In genomic region chr7:129017933-129018538, GRCh38 we compare ENCODE assay signal across 1 cellular context.
TF ChIP-seq lines count a peak whose summit lies in the region.

No MANE protein-coding gene starts in this region.

TF ChIP-seq in GM23338, 12 proteins besides CTCF, POLR2A, EP300 and RAD21 (continued from another document):
- TF ChIP-seq ZNF462 (CRISPR knock-in tag; IDR thresholded peaks at IDR 0.05) (no peak), NANOG (IDR thresholded peaks at IDR 0.05; ENCODE audit: borderline replicate concordance) (no peak), POLR2AphosphoS5 (IDR thresholded peaks at IDR 0.05; ENCODE audit: low read depth) (no peak), ETS1 (IDR thresholded peaks at IDR 0.05) (no peak), JUNB (IDR thresholded peaks at IDR 0.05; ENCODE audit: unreplicated experiment) (no peak), ZNF331 (CRISPR knock-in tag; IDR thresholded peaks at IDR 0.05; ENCODE audit: low read depth) (no peak)
